21 cellular contexts compared by ENCODE assay signal in genomic region chr5:2783223-2783622, GRCh38. TPM values are rescaled to one million over a fixed set of nuclear protein-coding genes. Genes with fewer than 3 reads are reported as not detected.
DNase-seq lines count a peak whose midpoint lies in the region; TF ChIP-seq lines count a peak whose summit lies in the region.
"Had no signal": no experiment of that assay in that cellular context is flagged by ENCODE, and none has a peak within 500 bp of the region (broad histone marks: within the 10 kb centered on the region; RNA-seq: fewer than 3 reads in every experiment).

No MANE protein-coding gene starts in this region.

- H3K36me3 ChIP-seq in OCI-LY7 (ENCODE audit: insufficient read depth, low read length) (no peaks in the 10 kb centered on the region), vagina (no peaks in the 10 kb centered on the region)
- H3K36me3 ChIP-seq: gastroesophageal sphincter, prostate gland had no signal

- no peak overlapping the region; a peak in 1 of 7 replicates for H3K27ac Mint-ChIP-seq in H9
- H3K27ac Mint-ChIP-seq: activated CD8-positive, alpha-beta memory T cell treated with anti-CD3 and anti-CD28 coated beads, Interleukin-2, amount 10 ng/mL, durations not matched to agents 7 days and 5 days; activated naive CD8-positive, alpha-beta T cell treated with anti-CD3 and anti-CD28 coated beads for 36 hours; CD4-positive, alpha-beta T cell had no signal

- peaks cover 23 to 26% of the 10 kb centered on the region in 2 experiments for H3K9me3 Mint-ChIP-seq in H9

- H3K36me3 Mint-ChIP-seq in H9 (ENCODE audit: insufficient read depth in 1 of 3, low read depth in 3 of 3), result peaks cover 0 to 26% (median 5%) of the 10 kb centered on the region in 3 experiments; a peak in 6 of 7 replicates
- H3K36me3 Mint-ChIP-seq: activated CD8-positive, alpha-beta memory T cell treated with anti-CD3 and anti-CD28 coated beads, Interleukin-2, amount 10 ng/mL, durations not matched to agents 7 days and 5 days; activated naive CD8-positive, alpha-beta T cell treated with anti-CD3 and anti-CD28 coated beads for 36 hours had no signal

- no peak overlapping the region for H3K27ac ChIP-seq in H9 (ENCODE audit: insufficient read length, low read depth, low read length)
- no peak overlapping the region for H3K27ac ChIP-seq in OCI-LY7 (ENCODE audit: low read depth, low read length, poor library complexity, severe bottlenecking)
- no peak overlapping the region for H3K27ac ChIP-seq in vagina
- H3K27ac ChIP-seq: gastroesophageal sphincter, prostate gland, skin epidermis had no signal

- H2AFZ ChIP-seq in H9 (ENCODE audit: low read length) (no peak overlapping the region), OCI-LY7 (ENCODE audit: low read length) (no peak overlapping the region)

- peaks cover 7% of the 10 kb centered on the region for H3K9me3 ChIP-seq in H9 (ENCODE audit: control insufficient read depth, low read depth, low read length)
- no peaks in the 10 kb centered on the region for H3K9me3 ChIP-seq in OCI-LY7 (ENCODE audit: low read length)
- H3K9me3 ChIP-seq in vagina, result no peaks in the 10 kb centered on the region
- H3K9me3 ChIP-seq: prostate gland had no signal

- no peak overlapping the region for H3K4me3 Mint-ChIP-seq in H9
- H3K4me3 Mint-ChIP-seq: activated CD8-positive, alpha-beta memory T cell treated with anti-CD3 and anti-CD28 coated beads, Interleukin-2, amount 10 ng/mL, durations not matched to agents 7 days and 5 days; activated naive CD8-positive, alpha-beta T cell treated with anti-CD3 and anti-CD28 coated beads for 36 hours; CD4-positive, alpha-beta T cell had no signal

- H2BK15ac ChIP-seq in H9 (ENCODE audit: low read depth, low read length), result no peak overlapping the region

- H2BK120ac ChIP-seq in H9 (ENCODE audit: low read depth, low read length, poor library complexity, severe bottlenecking), result no peak overlapping the region

- H4K20me1 ChIP-seq in H9 (ENCODE audit: control insufficient read depth, insufficient read depth, insufficient read length), result no peaks in the 10 kb centered on the region
- H4K20me1 ChIP-seq in OCI-LY7 (ENCODE audit: insufficient read depth, low read length), result no peaks in the 10 kb centered on the region

- TF ChIP-seq CTCF in AG09309 (IDR thresholded peaks at IDR 0.05; ENCODE audit: control insufficient read depth, insufficient read depth, low read depth, low read length, missing control alignments), result peak; percentile 13
- peak; percentile 42; the same call in 2 of the 3 replicates for TF ChIP-seq CTCF in H9 (conservative IDR thresholded peaks at IDR 0.05)
- peak; percentile 58 for TF ChIP-seq CTCF in OCI-LY7 (conservative IDR thresholded peaks at IDR 0.05; ENCODE audit: low read length)
- TF ChIP-seq CTCF in cardiac fibroblast (IDR thresholded peaks at IDR 0.05; ENCODE audit: low read depth, low read length), result peak; percentile 18
- no peak for TF ChIP-seq CTCF in vagina (IDR thresholded peaks at IDR 0.05)

- H3K27me3 ChIP-seq in H9 (ENCODE audit: insufficient read depth, low read length), result no peaks in the 10 kb centered on the region
- no peaks in the 10 kb centered on the region for H3K27me3 ChIP-seq in vagina

- H2BK12ac ChIP-seq in H9 (ENCODE audit: insufficient read length, low read depth, low read length), result no peak overlapping the region

- CTCF ChIA-PET in OCI-LY7 (lab: Charles Lee; ENCODE audit: unreplicated experiment), result no interaction called here

- WGBS in H9 (ENCODE audit: extremely low coverage, insufficient read length, low lambda C conversion rate), result no CpG with 5 or more reads among the region's 3 CpGs

- peaks cover 5% of the 10 kb centered on the region for H3K27me3 Mint-ChIP-seq in H9 (ENCODE audit: low read depth)
- H3K27me3 Mint-ChIP-seq: activated CD8-positive, alpha-beta memory T cell treated with anti-CD3 and anti-CD28 coated beads, Interleukin-2, amount 10 ng/mL, durations not matched to agents 7 days and 5 days; activated naive CD8-positive, alpha-beta T cell treated with anti-CD3 and anti-CD28 coated beads for 36 hours had no signal

- no TSS peak for BruUV-seq in OCI-LY7 (replicated peaks; lab: Mats Ljungman, UMichigan)

- no peak for TF ChIP-seq POLR2A in vagina (IDR thresholded peaks at IDR 0.05)

- no peak overlapping the region for H4K5ac ChIP-seq in H9 (ENCODE audit: insufficient read length, low read depth, low read length)

- H3K14ac ChIP-seq in H9 (ENCODE audit: insufficient read depth, low read length), result no peak overlapping the region

- no peaks in the 10 kb centered on the region for H3K9me2 ChIP-seq in OCI-LY7 (ENCODE audit: insufficient read depth, low read length)

- H3K4ac ChIP-seq in H9 (ENCODE audit: low read depth, low read length), result no peak overlapping the region

- no peak overlapping the region for H3K4me2 ChIP-seq in H9 (ENCODE audit: insufficient read depth, insufficient read length, low read length)
- H3K4me2 ChIP-seq in OCI-LY7 (ENCODE audit: low read length), result no peak overlapping the region

- H3K56ac ChIP-seq in H9 (ENCODE audit: insufficient read length, low read depth, low read length), result no peak overlapping the region

- H2BK5ac ChIP-seq in H9 (ENCODE audit: insufficient read length, low read length), result no peak overlapping the region

- no peak overlapping the region for H3K23ac ChIP-seq in H9 (ENCODE audit: insufficient read length, low read depth, low read length)

- H4K8ac ChIP-seq in H9 (replicated peaks; ENCODE audit: insufficient read length, low read depth, low read length), result no peak overlapping the region

- intact Hi-C loops in OCI-LY7 (cut with micrococcal nuclease; ENCODE audit: unreplicated experiment) (no loop called here), vagina (cut with DNase I) (no loop called here)

- H2BK20ac ChIP-seq in H9 (ENCODE audit: low read depth, low read length, poor library complexity, severe bottlenecking), result no peak overlapping the region

- peaks cover 11 to 16% of the 10 kb centered on the region in 2 experiments for H3K4me1 Mint-ChIP-seq in H9
- H3K4me1 Mint-ChIP-seq: activated CD8-positive, alpha-beta memory T cell treated with anti-CD3 and anti-CD28 coated beads, Interleukin-2, amount 10 ng/mL, durations not matched to agents 7 days and 5 days; activated naive CD8-positive, alpha-beta T cell treated with anti-CD3 and anti-CD28 coated beads for 36 hours had no signal

- H2AK5ac ChIP-seq in H9 (ENCODE audit: insufficient read length, low read length), result no peak overlapping the region

- H3K23me2 ChIP-seq in H9 (ENCODE audit: insufficient read length, low read depth, low read length, poor library complexity, severe bottlenecking), result no peaks in the 10 kb centered on the region

- no peaks in the 10 kb centered on the region for H3K79me2 ChIP-seq in H9 (ENCODE audit: insufficient read depth, low read length)
- no peaks in the 10 kb centered on the region for H3K79me2 ChIP-seq in OCI-LY7 (ENCODE audit: insufficient read depth, low read depth, low read length)

- H3K18ac ChIP-seq in H9 (ENCODE audit: insufficient read length, low read depth, low read length), result no peak overlapping the region

- DNase-seq in AG09309 (ENCODE audit: low read depth), result no peak
- no peak for DNase-seq in H9
- DNase-seq in OCI-LY7 (ENCODE audit: low spot score), result no peak
- no peak for DNase-seq in cardiac fibroblast (ENCODE audit: low read depth in 2 of 2)
- DNase-seq in hepatic stellate cell (ENCODE audit: low spot score), result no peak
- DNase-seq in vagina (ENCODE audit: extremely low spot score in 2 of 2), result no peak
- DNase-seq in NCI-H345 (lab: John Stamatoyannopoulos, UW), result no peak
- no peak for DNase-seq in SIG-M5 (lab: John Stamatoyannopoulos, UW)
- DNase-seq: activated CD4-positive, alpha-beta T cell treated with anti-CD3 and anti-CD28 coated beads for 48 hours; activated CD8-positive, alpha-beta memory T cell treated with anti-CD3 and anti-CD28 coated beads, Interleukin-2, amount 10 ng/mL, durations not matched to agents 7 days and 5 days; activated naive CD8-positive, alpha-beta T cell treated with anti-CD3 and anti-CD28 coated beads for 36 hours; CD4-positive, alpha-beta T cell; kidney; NCI-H1417 treated with DMSO at 0.1 percent for 48 hours; NCI-H2107; SHP77; stimulated activated CD4-positive, alpha-beta T cell treated with anti-CD3 and anti-CD28 coated beads, Interleukin-1b, Interleukin-23, amount 100 ng/mL, for 48 hours had no signal

- H4K91ac ChIP-seq in H9 (ENCODE audit: insufficient read length, low read depth, low read length), result no peak overlapping the region

- H3K79me1 ChIP-seq in H9 (ENCODE audit: insufficient read depth, low read depth, low read length, poor library complexity, severe bottlenecking), result no peaks in the 10 kb centered on the region

- H3K9ac ChIP-seq in H9 (ENCODE audit: extremely low read depth, insufficient read length, low read length), result no peak overlapping the region

- H3K4me3 ChIP-seq in AG09309 (ENCODE audit: control insufficient read depth, low read depth, low read length) (no peak overlapping the region), OCI-LY7 (ENCODE audit: low read depth, low read length, poor library complexity, severe bottlenecking) (no peak overlapping the region), cardiac fibroblast (replicated peaks in 1 of 2; ENCODE audit: low read depth in 2 of 2, low read length in 2 of 2) (no peak overlapping the region), vagina (no peak overlapping the region)
- H3K4me3 ChIP-seq: gastroesophageal sphincter, prostate gland, skin epidermis had no signal

- POLR2A ChIA-PET in OCI-LY7 (lab: Charles Lee), result no interaction called here

- no peak overlapping the region for H3T11ph ChIP-seq in H9 (ENCODE audit: low read length)

- peaks cover 10% of the 10 kb centered on the region; the same call in 1 of the 2 replicates for H3K4me1 ChIP-seq in H9 (ENCODE audit: insufficient read depth, low read length)
- H3K4me1 ChIP-seq in OCI-LY7 (ENCODE audit: insufficient read depth, low read length, poor library complexity, severe bottlenecking), result no peaks in the 10 kb centered on the region
- no peaks in the 10 kb centered on the region for H3K4me1 ChIP-seq in vagina
- H3K4me1 ChIP-seq: gastroesophageal sphincter, prostate gland had no signal

RNA-seq across cellular contexts. Expression of gene IRX2, which starts 31.7 kb away (rescaled TPM):
- 91.6 and 94.4 TPM in 2 replicates for total RNA-seq in H9 (2021)
- not detected in 2 replicates for total RNA-seq in OCI-LY7 (2014; rRNA removed; shearing (Covaris generic))
- total RNA-seq in OCI-LY7 (2022), result not detected in 2 replicates
- total RNA-seq in vagina, result 3.7 TPM
- total RNA-seq: activated CD8-positive, alpha-beta memory T cell treated with anti-CD3 and anti-CD28 coated beads, Interleukin-2, amount 10 ng/mL, durations not matched to agents 7 days and 5 days; activated naive CD8-positive, alpha-beta T cell treated with anti-CD3 and anti-CD28 coated beads for 36 hours; CD4-positive, alpha-beta T cell; T-helper 1 cell treated with Interleukin-12 subunit alpha and Interleukin-12 subunit beta and Interleukin-4 antibody, amounts not matched to agents 30 ng/mL and 1 ng/mL, for 36 hours had no signal

Comparison
In these comparisons a context has a peak if more than half of its experiments do, and no peak if none do; other contexts are left out.
1. CTCF ChIP-seq: peak in AG09309 (single experiment), H9 (single experiment), OCI-LY7 (single experiment) and cardiac fibroblast (single experiment); none in vagina (0 of 3).
2. RNA of gene IRX2, which starts 31.7 kb away (total RNA-seq): 91.6 to 94.4 TPM in H9; 3.7 TPM in vagina (single experiment) and not detected in OCI-LY7; every median in the first group is over 10 times any median in the second.